9 cellular contexts compared by ENCODE assay signal in genomic region chr18:38940475-38940862, GRCh38.
DNase-seq lines count a peak whose midpoint lies in the region; ATAC-seq and TF ChIP-seq lines count a peak whose summit lies in the region.
"Had no signal": no experiment of that assay in that cellular context is flagged by ENCODE, and none has a peak within 500 bp of the region (broad histone marks: within the 10 kb centered on the region; RNA-seq: fewer than 3 reads in every experiment).

No MANE protein-coding gene starts in this region.

- H3K9me3 Mint-ChIP-seq in activated naive CD8-positive, alpha-beta T cell treated with anti-CD3 and anti-CD28 coated beads, Interleukin-2, amount 50 U/mL, for 24 hours = peaks cover 36% of the 10 kb centered on the region

- intact Hi-C loops in transverse colon (cut with DNase I; ENCODE audit: low total_unique reads) = no loop called here
- intact Hi-C loops in psoas muscle (cut with DNase I) = no loop called here

- peak overlapping the region; percentile 93 for H3K27ac Mint-ChIP-seq in activated naive CD8-positive, alpha-beta T cell treated with anti-CD3 and anti-CD28 coated beads, Interleukin-2, amount 50 U/mL, for 24 hours

- H3K4me3 Mint-ChIP-seq in activated naive CD8-positive, alpha-beta T cell treated with anti-CD3 and anti-CD28 coated beads, Interleukin-2, amount 50 U/mL, for 24 hours = peak overlapping the region; percentile 32

- H3K4me1 ChIP-seq in transverse colon (no peaks in the 10 kb centered on the region), psoas muscle (no peaks in the 10 kb centered on the region)

- peaks cover 44% of the 10 kb centered on the region for H3K4me1 Mint-ChIP-seq in activated naive CD8-positive, alpha-beta T cell treated with anti-CD3 and anti-CD28 coated beads, Interleukin-2, amount 50 U/mL, for 24 hours

- no peaks in the 10 kb centered on the region for H3K27me3 Mint-ChIP-seq in activated naive CD8-positive, alpha-beta T cell treated with anti-CD3 and anti-CD28 coated beads, Interleukin-2, amount 50 U/mL, for 24 hours

- in situ Hi-C loops in transverse colon (cut with MboI; ENCODE audit: low pct_ligation_motif_present in 1 of 4, low pct_unique_long_range_greater_than_20kb in 1 of 4, low sequenced_read_pairs in 3 of 4) = loop anchor here in 1 of 4 donors (25.0 kb wide), 1 partner anchor 103 kb away; no protein-coding TSS in a partner anchor

- H3K27ac ChIP-seq in transverse colon (no peak overlapping the region), psoas muscle (no peak overlapping the region)

- no peak for TF ChIP-seq POLR2A in transverse colon (IDR thresholded peaks at IDR 0.05)

- H3K27me3 ChIP-seq in transverse colon = no peaks in the 10 kb centered on the region
- H3K27me3 ChIP-seq in psoas muscle (ENCODE audit: insufficient read depth in 3 of 3, low read length in 2 of 3) = no peaks in the 10 kb centered on the region

- H3K36me3 ChIP-seq in transverse colon (no peaks in the 10 kb centered on the region), psoas muscle (ENCODE audit: insufficient read depth in 1 of 2, low read depth in 1 of 2) (no peaks in the 10 kb centered on the region)

- TF ChIP-seq EP300 in transverse colon (IDR thresholded peaks at IDR 0.05; ENCODE audit: low read depth) = no peak

- peaks cover 11% of the 10 kb centered on the region for H3K36me3 Mint-ChIP-seq in activated naive CD8-positive, alpha-beta T cell treated with anti-CD3 and anti-CD28 coated beads, Interleukin-2, amount 50 U/mL, for 24 hours (ENCODE audit: low read depth)

- ATAC-seq in GM18511 (IDR thresholded peaks at IDR 0.05; ENCODE audit: unreplicated experiment) (peak; percentile 40), GM21381 (IDR thresholded peaks at IDR 0.05; ENCODE audit: unreplicated experiment) (peak; percentile 19), HG03135 (IDR thresholded peaks at IDR 0.05; ENCODE audit: unreplicated experiment) (peak; percentile 28), psoas muscle (no peak)
- peak; percentile 44 for ATAC-seq in activated naive CD8-positive, alpha-beta T cell treated with anti-CD3 and anti-CD28 coated beads, Interleukin-2, amount 50 U/mL, for 24 hours

- H3K9me3 ChIP-seq in transverse colon (no peaks in the 10 kb centered on the region), psoas muscle (no peaks in the 10 kb centered on the region)

- no peak overlapping the region for H3K4me3 ChIP-seq in transverse colon
- no peak overlapping the region for H3K4me3 ChIP-seq in psoas muscle

- DNase-seq in activated naive CD8-positive, alpha-beta T cell treated with anti-CD3 and anti-CD28 coated beads, Interleukin-2, amount 50 U/mL, for 24 hours = no peak
- DNase-seq in transverse colon (no peak), NCI-H1105 treated with DMSO at 0.1 percent for 48 hours (lab: John Stamatoyannopoulos, UW) (no peak), psoas muscle (no peak), NCI-H2196 (lab: John Stamatoyannopoulos, UW; ENCODE audit: unreplicated experiment) (no peak)
- DNase-seq: NCI-H510A had no signal

- no peak for TF ChIP-seq CTCF in transverse colon (IDR thresholded peaks at IDR 0.05)
- TF ChIP-seq CTCF in psoas muscle (IDR thresholded peaks at IDR 0.05) = no peak

Comparison
In these comparisons a context has a peak if more than half of its experiments do, and no peak if none do; other contexts are left out.
1. ATAC-seq: peak in GM18511 (single experiment), GM21381 (single experiment), HG03135 (single experiment) and activated naive CD8-positive, alpha-beta T cell treated with anti-CD3 and anti-CD28 coated beads, Interleukin-2, amount 50 U/mL, for 24 hours (single experiment); none in psoas muscle (0 of 4).